1 cellular context compared by ENCODE assay signal in the genomic region with DNA sequence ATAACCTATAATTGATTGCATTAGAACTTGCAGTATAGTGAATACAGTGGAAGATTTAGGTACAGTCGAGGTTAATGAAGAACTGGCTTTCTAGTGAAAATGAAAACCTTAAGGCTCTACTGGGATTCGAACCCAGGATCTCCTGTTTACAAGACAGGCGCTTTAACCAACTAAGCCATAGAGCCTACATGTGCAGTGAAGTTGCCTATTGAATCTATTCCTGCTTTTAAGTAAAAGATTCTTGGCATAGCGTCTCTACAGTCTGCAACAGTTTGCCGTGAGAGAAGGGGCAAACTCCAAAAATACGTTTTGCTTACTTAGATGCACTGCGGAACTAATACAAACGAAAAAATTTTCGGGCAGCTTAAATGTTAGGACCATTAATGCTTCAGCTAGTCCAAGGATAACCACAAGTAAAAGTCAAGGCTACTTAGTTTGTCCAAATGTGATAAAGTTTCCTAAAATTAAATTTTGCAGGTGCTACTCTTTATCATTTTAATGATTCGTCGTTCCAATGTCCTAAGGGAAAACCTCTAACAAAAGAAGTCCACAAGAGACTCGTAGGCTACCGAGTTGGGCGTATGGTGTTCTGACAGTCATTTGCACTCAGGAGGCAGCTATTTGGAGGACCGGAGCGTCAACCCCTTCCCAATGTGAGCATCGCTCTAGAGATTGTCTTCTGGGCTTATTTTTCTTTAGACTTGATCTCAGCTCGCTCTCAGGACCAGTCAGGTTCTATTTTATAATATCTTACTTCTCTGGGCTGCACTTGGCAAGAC.
TF ChIP-seq lines count a peak whose summit lies in the region.

No MANE protein-coding gene starts in this region.

TF ChIP-seq in HepG2, 621 proteins besides CTCF, POLR2A, EP300 and RAD21 (continued from another document and continues in another):
- TF ChIP-seq, protein P1, sequence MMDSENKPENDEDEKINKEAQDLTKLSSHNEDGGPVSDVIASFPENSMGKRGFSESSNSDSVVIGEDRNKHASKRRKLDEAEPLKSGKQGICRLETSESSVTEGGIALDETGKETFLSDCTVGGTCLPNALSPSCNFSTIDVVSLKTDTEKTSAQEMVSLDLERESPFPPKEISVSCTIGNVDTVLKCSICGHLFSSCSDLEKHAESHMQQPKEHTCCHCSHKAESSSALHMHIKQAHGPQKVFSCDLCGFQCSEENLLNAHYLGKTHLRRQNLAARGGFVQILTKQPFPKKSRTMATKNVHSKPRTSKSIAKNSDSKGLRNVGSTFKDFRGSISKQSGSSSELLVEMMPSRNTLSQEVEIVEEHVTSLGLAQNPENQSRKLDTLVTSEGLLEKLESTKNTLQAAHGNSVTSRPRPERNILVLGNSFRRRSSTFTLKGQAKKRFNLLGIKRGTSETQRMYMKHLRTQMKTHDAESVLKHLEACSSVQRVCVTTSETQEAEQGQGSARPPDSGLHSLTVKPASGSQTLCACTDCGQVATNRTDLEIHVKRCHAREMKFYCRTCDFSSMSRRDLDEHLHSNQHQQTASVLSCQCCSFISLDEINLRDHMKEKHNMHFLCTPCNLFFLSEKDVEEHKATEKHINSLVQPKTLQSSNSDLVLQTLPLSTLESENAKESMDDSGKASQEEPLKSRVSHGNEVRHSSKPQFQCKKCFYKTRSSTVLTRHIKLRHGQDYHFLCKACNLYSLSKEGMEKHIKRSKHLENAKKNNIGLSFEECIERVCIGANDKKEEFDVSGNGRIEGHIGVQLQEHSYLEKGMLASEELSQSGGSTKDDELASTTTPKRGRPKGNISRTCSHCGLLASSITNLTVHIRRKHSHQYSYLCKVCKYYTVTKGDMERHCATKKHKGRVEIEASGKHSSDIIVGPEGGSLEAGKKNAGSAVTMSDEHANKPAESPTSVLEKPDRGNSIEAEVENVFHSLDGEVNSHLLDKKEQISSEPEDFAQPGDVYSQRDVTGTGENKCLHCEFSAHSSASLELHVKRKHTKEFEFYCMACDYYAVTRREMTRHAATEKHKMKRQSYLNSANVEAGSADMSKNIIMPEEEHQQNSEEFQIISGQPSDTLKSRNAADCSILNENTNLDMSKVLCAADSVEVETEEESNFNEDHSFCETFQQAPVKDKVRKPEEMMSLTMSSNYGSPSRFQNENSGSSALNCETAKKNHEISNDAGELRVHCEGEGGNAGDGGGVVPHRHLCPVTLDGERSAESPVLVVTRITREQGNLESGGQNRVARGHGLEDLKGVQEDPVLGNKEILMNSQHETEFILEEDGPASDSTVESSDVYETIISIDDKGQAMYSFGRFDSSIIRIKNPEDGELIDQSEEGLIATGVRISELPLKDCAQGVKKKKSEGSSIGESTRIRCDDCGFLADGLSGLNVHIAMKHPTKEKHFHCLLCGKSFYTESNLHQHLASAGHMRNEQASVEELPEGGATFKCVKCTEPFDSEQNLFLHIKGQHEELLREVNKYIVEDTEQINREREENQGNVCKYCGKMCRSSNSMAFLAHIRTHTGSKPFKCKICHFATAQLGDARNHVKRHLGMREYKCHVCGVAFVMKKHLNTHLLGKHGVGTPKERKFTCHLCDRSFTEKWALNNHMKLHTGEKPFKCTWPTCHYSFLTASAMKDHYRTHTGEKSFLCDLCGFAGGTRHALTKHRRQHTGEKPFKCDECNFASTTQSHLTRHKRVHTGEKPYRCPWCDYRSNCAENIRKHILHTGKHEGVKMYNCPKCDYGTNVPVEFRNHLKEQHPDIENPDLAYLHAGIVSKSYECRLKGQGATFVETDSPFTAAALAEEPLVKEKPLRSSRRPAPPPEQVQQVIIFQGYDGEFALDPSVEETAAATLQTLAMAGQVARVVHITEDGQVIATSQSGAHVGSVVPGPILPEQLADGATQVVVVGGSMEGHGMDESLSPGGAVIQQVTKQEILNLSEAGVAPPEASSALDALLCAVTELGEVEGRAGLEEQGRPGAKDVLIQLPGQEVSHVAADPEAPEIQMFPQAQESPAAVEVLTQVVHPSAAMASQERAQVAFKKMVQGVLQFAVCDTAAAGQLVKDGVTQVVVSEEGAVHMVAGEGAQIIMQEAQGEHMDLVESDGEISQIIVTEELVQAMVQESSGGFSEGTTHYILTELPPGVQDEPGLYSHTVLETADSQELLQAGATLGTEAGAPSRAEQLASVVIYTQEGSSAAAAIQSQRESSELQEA (CRISPR knock-in tag; IDR thresholded peaks at IDR 0.05; ENCODE audit: not compliant biosample characterization): no peak
- TF ChIP-seq HNRNPL (IDR thresholded peaks at IDR 0.05; ENCODE audit: low read depth, low read length) (no peak), SAP130 (CRISPR knock-in tag; IDR thresholded peaks at IDR 0.05; ENCODE audit: low read depth) (peak; percentile 45; the same call in 1 of the 2 replicates), CREB1 (IDR thresholded peaks at IDR 0.05) (no peak), CREB1 (CRISPR knock-in tag; IDR thresholded peaks at IDR 0.05) (peak; percentile 38; the same call in 1 of the 2 replicates), ARID2 (CRISPR knock-in tag; IDR thresholded peaks at IDR 0.05; ENCODE audit: borderline replicate concordance) (no peak), ZBTB20 (CRISPR knock-in tag; IDR thresholded peaks at IDR 0.05; ENCODE audit: borderline replicate concordance, low read depth) (peak; percentile 52; the same call in 1 of the 2 replicates), ZBTB7A (CRISPR knock-in tag; IDR thresholded peaks at IDR 0.05) (no peak), SP5 (CRISPR knock-in tag; IDR thresholded peaks at IDR 0.05; ENCODE audit: borderline replicate concordance, low read depth) (no peak), CAMTA2 (CRISPR knock-in tag; IDR thresholded peaks at IDR 0.05; ENCODE audit: borderline replicate concordance) (no peak), ZNF672 (CRISPR knock-in tag; IDR thresholded peaks at IDR 0.05) (no peak), KMT2B (CRISPR knock-in tag; IDR thresholded peaks at IDR 0.05) (0 out of 2 replicates have a peak, but pooled peaks have one; percentile 61), ELF3 (CRISPR knock-in tag; IDR thresholded peaks at IDR 0.05) (peak; percentile 57; the same call in 1 of the 2 replicates), ZNF782 (CRISPR knock-in tag; IDR thresholded peaks at IDR 0.05; ENCODE audit: borderline replicate concordance) (no peak), ZFP90 (CRISPR knock-in tag; IDR thresholded peaks at IDR 0.05; ENCODE audit: borderline replicate concordance) (no peak), PITX1 (CRISPR knock-in tag; IDR thresholded peaks at IDR 0.05) (peak; percentile 76), PCBP2 (optimal IDR thresholded peaks at IDR 0.05; ENCODE audit: low read depth, low read length, poor library complexity, severe bottlenecking) (no peak), HNF4A (CRISPR knock-in tag; IDR thresholded peaks at IDR 0.05) (0 out of 2 replicates have a peak, but pooled peaks have one; percentile 8), MAZ (IDR thresholded peaks at IDR 0.05; ENCODE audit: borderline replicate concordance, low read depth, low read length) (no peak), MAZ (CRISPR knock-in tag; IDR thresholded peaks at IDR 0.05; ENCODE audit: low read depth) (0 out of 2 replicates have a peak, but pooled peaks have one; percentile 40), ZNF451 (CRISPR knock-in tag; IDR thresholded peaks at IDR 0.05) (no peak), MAFK (conservative IDR thresholded peaks at IDR 0.05 in 1 of 2, IDR thresholded peaks at IDR 0.05 in 1 of 2; ENCODE audit: low read length in 2 of 2) (no peak), ZNF234 (CRISPR knock-in tag; conservative IDR thresholded peaks at IDR 0.05) (0 out of 2 replicates have a peak, but pooled peaks have one; percentile 38), SMYD3 (CRISPR knock-in tag; IDR thresholded peaks at IDR 0.05) (no peak), DMAP1 (CRISPR knock-in tag; IDR thresholded peaks at IDR 0.05) (0 out of 2 replicates have a peak, but pooled peaks have one; percentile 24), ZNF441 (CRISPR knock-in tag; IDR thresholded peaks at IDR 0.05; ENCODE audit: borderline replicate concordance) (no peak)
- TF ChIP-seq, protein P2, sequence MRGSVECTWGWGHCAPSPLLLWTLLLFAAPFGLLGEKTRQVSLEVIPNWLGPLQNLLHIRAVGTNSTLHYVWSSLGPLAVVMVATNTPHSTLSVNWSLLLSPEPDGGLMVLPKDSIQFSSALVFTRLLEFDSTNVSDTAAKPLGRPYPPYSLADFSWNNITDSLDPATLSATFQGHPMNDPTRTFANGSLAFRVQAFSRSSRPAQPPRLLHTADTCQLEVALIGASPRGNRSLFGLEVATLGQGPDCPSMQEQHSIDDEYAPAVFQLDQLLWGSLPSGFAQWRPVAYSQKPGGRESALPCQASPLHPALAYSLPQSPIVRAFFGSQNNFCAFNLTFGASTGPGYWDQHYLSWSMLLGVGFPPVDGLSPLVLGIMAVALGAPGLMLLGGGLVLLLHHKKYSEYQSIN (CRISPR knock-in tag; IDR thresholded peaks at IDR 0.05; ENCODE audit: borderline replicate concordance): no peak
- TF ChIP-seq, protein P3, sequence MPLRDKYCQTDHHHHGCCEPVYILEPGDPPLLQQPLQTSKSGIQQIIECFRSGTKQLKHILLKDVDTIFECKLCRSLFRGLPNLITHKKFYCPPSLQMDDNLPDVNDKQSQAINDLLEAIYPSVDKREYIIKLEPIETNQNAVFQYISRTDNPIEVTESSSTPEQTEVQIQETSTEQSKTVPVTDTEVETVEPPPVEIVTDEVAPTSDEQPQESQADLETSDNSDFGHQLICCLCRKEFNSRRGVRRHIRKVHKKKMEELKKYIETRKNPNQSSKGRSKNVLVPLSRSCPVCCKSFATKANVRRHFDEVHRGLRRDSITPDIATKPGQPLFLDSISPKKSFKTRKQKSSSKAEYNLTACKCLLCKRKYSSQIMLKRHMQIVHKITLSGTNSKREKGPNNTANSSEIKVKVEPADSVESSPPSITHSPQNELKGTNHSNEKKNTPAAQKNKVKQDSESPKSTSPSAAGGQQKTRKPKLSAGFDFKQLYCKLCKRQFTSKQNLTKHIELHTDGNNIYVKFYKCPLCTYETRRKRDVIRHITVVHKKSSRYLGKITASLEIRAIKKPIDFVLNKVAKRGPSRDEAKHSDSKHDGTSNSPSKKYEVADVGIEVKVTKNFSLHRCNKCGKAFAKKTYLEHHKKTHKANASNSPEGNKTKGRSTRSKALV (CRISPR knock-in tag; IDR thresholded peaks at IDR 0.05): 0 out of 2 replicates have a peak, but pooled peaks have one; percentile 38
- TF ChIP-seq, protein P4, sequence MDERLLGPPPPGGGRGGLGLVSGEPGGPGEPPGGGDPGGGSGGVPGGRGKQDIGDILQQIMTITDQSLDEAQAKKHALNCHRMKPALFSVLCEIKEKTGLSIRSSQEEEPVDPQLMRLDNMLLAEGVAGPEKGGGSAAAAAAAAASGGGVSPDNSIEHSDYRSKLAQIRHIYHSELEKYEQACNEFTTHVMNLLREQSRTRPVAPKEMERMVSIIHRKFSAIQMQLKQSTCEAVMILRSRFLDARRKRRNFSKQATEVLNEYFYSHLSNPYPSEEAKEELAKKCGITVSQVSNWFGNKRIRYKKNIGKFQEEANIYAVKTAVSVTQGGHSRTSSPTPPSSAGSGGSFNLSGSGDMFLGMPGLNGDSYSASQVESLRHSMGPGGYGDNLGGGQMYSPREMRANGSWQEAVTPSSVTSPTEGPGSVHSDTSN (CRISPR knock-in tag; IDR thresholded peaks at IDR 0.05): no peak
- TF ChIP-seq, protein P5, sequence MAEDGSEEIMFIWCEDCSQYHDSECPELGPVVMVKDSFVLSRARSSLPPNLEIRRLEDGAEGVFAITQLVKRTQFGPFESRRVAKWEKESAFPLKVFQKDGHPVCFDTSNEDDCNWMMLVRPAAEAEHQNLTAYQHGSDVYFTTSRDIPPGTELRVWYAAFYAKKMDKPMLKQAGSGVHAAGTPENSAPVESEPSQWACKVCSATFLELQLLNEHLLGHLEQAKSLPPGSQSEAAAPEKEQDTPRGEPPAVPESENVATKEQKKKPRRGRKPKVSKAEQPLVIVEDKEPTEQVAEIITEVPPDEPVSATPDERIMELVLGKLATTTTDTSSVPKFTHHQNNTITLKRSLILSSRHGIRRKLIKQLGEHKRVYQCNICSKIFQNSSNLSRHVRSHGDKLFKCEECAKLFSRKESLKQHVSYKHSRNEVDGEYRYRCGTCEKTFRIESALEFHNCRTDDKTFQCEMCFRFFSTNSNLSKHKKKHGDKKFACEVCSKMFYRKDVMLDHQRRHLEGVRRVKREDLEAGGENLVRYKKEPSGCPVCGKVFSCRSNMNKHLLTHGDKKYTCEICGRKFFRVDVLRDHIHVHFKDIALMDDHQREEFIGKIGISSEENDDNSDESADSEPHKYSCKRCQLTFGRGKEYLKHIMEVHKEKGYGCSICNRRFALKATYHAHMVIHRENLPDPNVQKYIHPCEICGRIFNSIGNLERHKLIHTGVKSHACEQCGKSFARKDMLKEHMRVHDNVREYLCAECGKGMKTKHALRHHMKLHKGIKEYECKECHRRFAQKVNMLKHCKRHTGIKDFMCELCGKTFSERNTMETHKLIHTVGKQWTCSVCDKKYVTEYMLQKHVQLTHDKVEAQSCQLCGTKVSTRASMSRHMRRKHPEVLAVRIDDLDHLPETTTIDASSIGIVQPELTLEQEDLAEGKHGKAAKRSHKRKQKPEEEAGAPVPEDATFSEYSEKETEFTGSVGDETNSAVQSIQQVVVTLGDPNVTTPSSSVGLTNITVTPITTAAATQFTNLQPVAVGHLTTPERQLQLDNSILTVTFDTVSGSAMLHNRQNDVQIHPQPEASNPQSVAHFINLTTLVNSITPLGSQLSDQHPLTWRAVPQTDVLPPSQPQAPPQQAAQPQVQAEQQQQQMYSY (CRISPR knock-in tag; IDR thresholded peaks at IDR 0.05): no peak
- TF ChIP-seq, protein P6, sequence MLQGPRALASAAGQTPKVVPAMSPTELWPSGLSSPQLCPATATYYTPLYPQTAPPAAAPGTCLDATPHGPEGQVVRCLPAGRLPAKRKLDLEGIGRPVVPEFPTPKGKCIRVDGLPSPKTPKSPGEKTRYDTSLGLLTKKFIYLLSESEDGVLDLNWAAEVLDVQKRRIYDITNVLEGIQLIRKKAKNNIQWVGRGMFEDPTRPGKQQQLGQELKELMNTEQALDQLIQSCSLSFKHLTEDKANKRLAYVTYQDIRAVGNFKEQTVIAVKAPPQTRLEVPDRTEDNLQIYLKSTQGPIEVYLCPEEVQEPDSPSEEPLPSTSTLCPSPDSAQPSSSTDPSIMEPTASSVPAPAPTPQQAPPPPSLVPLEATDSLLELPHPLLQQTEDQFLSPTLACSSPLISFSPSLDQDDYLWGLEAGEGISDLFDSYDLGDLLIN (CRISPR knock-in tag; IDR thresholded peaks at IDR 0.05; ENCODE audit: borderline replicate concordance): no peak
- TF ChIP-seq, protein P7, sequence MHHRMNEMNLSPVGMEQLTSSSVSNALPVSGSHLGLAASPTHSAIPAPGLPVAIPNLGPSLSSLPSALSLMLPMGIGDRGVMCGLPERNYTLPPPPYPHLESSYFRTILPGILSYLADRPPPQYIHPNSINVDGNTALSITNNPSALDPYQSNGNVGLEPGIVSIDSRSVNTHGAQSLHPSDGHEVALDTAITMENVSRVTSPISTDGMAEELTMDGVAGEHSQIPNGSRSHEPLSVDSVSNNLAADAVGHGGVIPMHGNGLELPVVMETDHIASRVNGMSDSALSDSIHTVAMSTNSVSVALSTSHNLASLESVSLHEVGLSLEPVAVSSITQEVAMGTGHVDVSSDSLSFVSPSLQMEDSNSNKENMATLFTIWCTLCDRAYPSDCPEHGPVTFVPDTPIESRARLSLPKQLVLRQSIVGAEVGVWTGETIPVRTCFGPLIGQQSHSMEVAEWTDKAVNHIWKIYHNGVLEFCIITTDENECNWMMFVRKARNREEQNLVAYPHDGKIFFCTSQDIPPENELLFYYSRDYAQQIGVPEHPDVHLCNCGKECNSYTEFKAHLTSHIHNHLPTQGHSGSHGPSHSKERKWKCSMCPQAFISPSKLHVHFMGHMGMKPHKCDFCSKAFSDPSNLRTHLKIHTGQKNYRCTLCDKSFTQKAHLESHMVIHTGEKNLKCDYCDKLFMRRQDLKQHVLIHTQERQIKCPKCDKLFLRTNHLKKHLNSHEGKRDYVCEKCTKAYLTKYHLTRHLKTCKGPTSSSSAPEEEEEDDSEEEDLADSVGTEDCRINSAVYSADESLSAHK (CRISPR knock-in tag; IDR thresholded peaks at IDR 0.05; ENCODE audit: borderline replicate concordance): no peak
- TF ChIP-seq, protein P8, sequence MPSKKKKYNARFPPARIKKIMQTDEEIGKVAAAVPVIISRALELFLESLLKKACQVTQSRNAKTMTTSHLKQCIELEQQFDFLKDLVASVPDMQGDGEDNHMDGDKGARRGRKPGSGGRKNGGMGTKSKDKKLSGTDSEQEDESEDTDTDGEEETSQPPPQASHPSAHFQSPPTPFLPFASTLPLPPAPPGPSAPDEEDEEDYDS (CRISPR knock-in tag; IDR thresholded peaks at IDR 0.05): peak; percentile 49; the same call in 1 of the 2 replicates
